In genomic region chr19:38849746-38850230, GRCh38 we compare ENCODE assay signal across 8 cellular contexts. TPM values are rescaled to one million over a fixed set of nuclear protein-coding genes. Genes with fewer than 3 reads are reported as not detected.
DNase-seq lines count a peak whose midpoint lies in the region; ATAC-seq and TF ChIP-seq lines count a peak whose summit lies in the region.

HNRNPL (minus strand) TSS chr19:38849986; CDS start chr19:38849966, 20 bp downstream.

- no peaks in the 10 kb centered on the region for H3K9me2 ChIP-seq in PC-9 (ENCODE audit: insufficient read depth)

- H3K36me3 ChIP-seq in PC-9 (ENCODE audit: low read depth): peaks cover 24% of the 10 kb centered on the region

- ATAC-seq in right cardiac atrium: peak; percentile 82 to 85
- no peak for ATAC-seq in GM18519 (IDR thresholded peaks at IDR 0.05; ENCODE audit: low FRiP score, unreplicated experiment)

- no peaks in the 10 kb centered on the region for H3K27me3 Mint-ChIP-seq in activated naive CD8-positive, alpha-beta T cell

- H3K9me3 ChIP-seq in PC-9 (ENCODE audit: insufficient read depth, low read depth): no peaks in the 10 kb centered on the region
- no peaks in the 10 kb centered on the region for H3K9me3 ChIP-seq in right cardiac atrium (ENCODE audit: control insufficient read depth, low read length)

- intact Hi-C loops in PC-9 (cut with micrococcal nuclease; ENCODE audit: unreplicated experiment): loop anchor here (1.0 to 5.0 kb wide), 7 partner anchors 15 to 212 kb away; partner anchors contain the start of genes ECH1, MRPS12, NFKBIB and SARS2
- intact Hi-C loops in right cardiac atrium (cut with DNase I): loop anchor here in 2 of 4 donors (2.0 to 5.0 kb wide), 2 partner anchors 17 to 83 kb away; partner anchors contain the start of genes MRPS12 (in 1 of the 2) and SARS2 (in 1 of the 2)

- H3K27ac Mint-ChIP-seq in activated naive CD8-positive, alpha-beta T cell: peak within 1 kb of the TSS; percentile 99

- no TSS peak for BruUV-seq in PC-9 (replicated peaks; lab: Mats Ljungman, UMichigan)

- H3K36me3 Mint-ChIP-seq in activated naive CD8-positive, alpha-beta T cell: peaks cover 12% of the 10 kb centered on the region

- POLR2A ChIA-PET in PC-9 (lab: Charles Lee; ENCODE audit: unreplicated experiment): interaction anchor here (0.7 kb wide), 4 partner anchors 124 to 435 kb away, joined by 3 to 9 read pairs (median 4); no protein-coding TSS in a partner anchor

- CTCF ChIA-PET in PC-9 (lab: Charles Lee): interaction anchor here (0.7 to 0.9 kb wide), 4 partner anchors 38 to 215 kb away, joined by 3 to 9 read pairs (median 6); partner anchors contain the start of genes MRPS12 and SARS2

- H4K20me1 ChIP-seq in PC-9 (ENCODE audit: insufficient read depth): peaks cover 41% of the 10 kb centered on the region

- peak within 1 kb of the TSS; percentile 95 for H3K4me3 ChIP-seq in GM12865 (ENCODE audit: low read depth, low read length)
- peak within 1 kb of the TSS; percentile 93 for H3K4me3 ChIP-seq in HFF-Myc (replicated peaks; ENCODE audit: low read depth, low read length)
- H3K4me3 ChIP-seq in PC-9: peak within 1 kb of the TSS; percentile 79
- H3K4me3 ChIP-seq in right cardiac atrium (ENCODE audit: low read length): peak within 1 kb of the TSS; percentile 68
- peak within 1 kb of the TSS; percentile 57 for H3K4me3 ChIP-seq in skeletal muscle cell (ENCODE audit: low read depth, low read length)

- H3K4me1 ChIP-seq in PC-9 (replicated peaks; ENCODE audit: insufficient read depth) (peaks cover 35% of the 10 kb centered on the region), right cardiac atrium (ENCODE audit: control insufficient read depth, insufficient read depth, low read length) (peaks cover 8% of the 10 kb centered on the region)

- H3K27me3 ChIP-seq in PC-9 (ENCODE audit: insufficient read depth, low read depth) (no peaks in the 10 kb centered on the region), right cardiac atrium (ENCODE audit: control insufficient read depth, insufficient read depth) (no peaks in the 10 kb centered on the region)

- TF ChIP-seq CTCF in GM12865 (IDR thresholded peaks at IDR 0.05; ENCODE audit: insufficient read depth, low read depth, low read length, missing control alignments) (peak; percentile 28), HFF-Myc (IDR thresholded peaks at IDR 0.05; ENCODE audit: low read depth, low read length, missing control alignments) (peak; percentile 49), PC-9 (conservative IDR thresholded peaks at IDR 0.05) (peak; percentile 63)

- H3K27ac ChIP-seq in PC-9 (peak within 1 kb of the TSS; percentile 93), right cardiac atrium (ENCODE audit: low read length) (peak within 1 kb of the TSS; percentile 99)

- peak within 1 kb of the TSS; percentile 99 for H3K4me2 ChIP-seq in PC-9

- under 1% methylated on average over 58 of the region's 58 CpGs for WGBS in right cardiac atrium

- no peaks in the 10 kb centered on the region for H3K9me3 Mint-ChIP-seq in activated naive CD8-positive, alpha-beta T cell (ENCODE audit: low read depth)

- peaks cover 58% of the 10 kb centered on the region for H3F3A ChIP-seq in PC-9 (ENCODE audit: insufficient read depth, low read depth)

- H3K4me3 Mint-ChIP-seq in activated naive CD8-positive, alpha-beta T cell: peak within 1 kb of the TSS; percentile 99

- DNase-seq in GM12865 (ENCODE audit: low read depth): no peak
- DNase-seq in HFF-Myc (ENCODE audit: extremely low read depth, low read depth): no peak
- peak in 1 of 2 experiments; percentile 99 for DNase-seq in PC-9
- peak in 2 of 3 donors; percentile 99 to 100 for DNase-seq in right cardiac atrium
- no peak for DNase-seq in skeletal muscle cell (ENCODE audit: low read depth)
- no peak for DNase-seq in SW480 (ENCODE audit: low spot score)

- peaks cover 53% of the 10 kb centered on the region for H3K4me1 Mint-ChIP-seq in activated naive CD8-positive, alpha-beta T cell (ENCODE audit: low read depth)

- H2AFZ ChIP-seq in PC-9: 0 out of 2 replicates have a peak within 1 kb of the TSS, but pooled peaks have one; percentile 66

- H3K79me2 ChIP-seq in PC-9 (ENCODE audit: low read depth): peaks cover 55% of the 10 kb centered on the region

RNA-seq across cellular contexts. Expression of gene HNRNPL, which starts in this region (rescaled TPM):
- total RNA-seq in PC-9 (2021): 368 and 443 TPM in 2 replicates
- total RNA-seq in right cardiac atrium: 100 to 1,000 TPM; 146 to 206 (median 178) TPM
- polyA plus RNA-seq in right cardiac atrium: 131 TPM

Comparison
In these comparisons a context has a peak if more than half of its experiments do, and no peak if none do; other contexts are left out.
1. DNase-seq: peak in right cardiac atrium (2 of 3); none in GM12865 (single experiment), HFF-Myc (single experiment), skeletal muscle cell (single experiment) and SW480 (single experiment).
2. Peak in every context shown above with its lines, with median percentiles within 50 percentile points of each other: H3K4me3 ChIP-seq and CTCF ChIP-seq.